Comparison of ENCODE assay signal across 11 cellular contexts in genomic region chr1:29974345-29974744, GRCh38.
DNase-seq lines count a peak whose midpoint lies in the region; ATAC-seq, FAIRE-seq and TF ChIP-seq lines count a peak whose summit lies in the region.
"Had no signal": no experiment of that assay in that cellular context is flagged by ENCODE, and none has a peak within 500 bp of the region (broad histone marks: within the 10 kb centered on the region; RNA-seq: fewer than 3 reads in every experiment).

No MANE protein-coding gene starts in this region.

- H3K27ac Mint-ChIP-seq in WTC11 = peak overlapping the region; percentile 98
- H3K27ac Mint-ChIP-seq: IgD-negative memory B cell had no signal

- peaks cover 22% of the 10 kb centered on the region for H3K27me3 Mint-ChIP-seq in WTC11 (ENCODE audit: low read depth)
- H3K27me3 Mint-ChIP-seq: IgD-negative memory B cell had no signal

- no peaks in the 10 kb centered on the region for H3K9me3 ChIP-seq in A549
- H3K9me3 ChIP-seq: esophagus squamous epithelium, ovary had no signal

- no peak for FAIRE-seq in A549 (lab: Jason Lieb, UNC)

- peak; percentile 44 to 69 for DNase-seq in A549 (ENCODE audit: low read depth in 1 of 2, low spot score in 1 of 2)
- peak; percentile 71 for DNase-seq in H7
- DNase-seq in WTC11 (ENCODE audit: low spot score) = no peak
- DNase-seq in iPS DF 4.7 (ENCODE audit: extremely low read depth, low spot score) = peak; percentile 75
- no peak for DNase-seq in DMS79 treated with DMSO at 0.1 percent for 48 hours (lab: John Stamatoyannopoulos, UW)
- DNase-seq in cortex of kidney (lab: John Stamatoyannopoulos, UW) = no peak
- no peak for DNase-seq in GM10266 (ENCODE audit: extremely low spot score)
- DNase-seq in stimulated activated naive CD4-positive, alpha-beta T cell treated with Interleukin-2 at 50 U/mL for 16 hours (lab: John Stamatoyannopoulos, UW) = no peak
- DNase-seq: esophagus squamous epithelium, ovary had no signal

- TF ChIP-seq CTCF in A549 (IDR thresholded peaks at IDR 0.05) = no peak
- no peak for TF ChIP-seq CTCF in WTC11 (IDR thresholded peaks at IDR 0.05)
- no peak for TF ChIP-seq CTCF in GM10266 (IDR thresholded peaks at IDR 0.05; ENCODE audit: control insufficient read depth, insufficient read depth, low read depth, missing control alignments)

- peak overlapping the region; percentile 35 to 71; a peak in 4 of 6 replicates for H3K27ac ChIP-seq in A549
- H3K27ac ChIP-seq: esophagus squamous epithelium, ovary had no signal

- peaks cover 53% of the 10 kb centered on the region for H3K4me1 Mint-ChIP-seq in WTC11

- H3K36me3 ChIP-seq in H7 (replicated peaks; ENCODE audit: control insufficient read depth, insufficient read depth, low read length) = no peaks in the 10 kb centered on the region
- H3K36me3 ChIP-seq: esophagus squamous epithelium, ovary had no signal

- peaks cover 10% of the 10 kb centered on the region for H3K36me3 Mint-ChIP-seq in WTC11
- H3K36me3 Mint-ChIP-seq: IgD-negative memory B cell had no signal

- ATAC-seq in A549 (peak; percentile 90 to 92), WTC11 (peak; percentile 74)

- POLR2A ChIA-PET in A549 (lab: Yijun Ruan, JAX) (no interaction called here), WTC11 (lab: Charles Lee) (no interaction called here)

- CTCF ChIA-PET in A549 (lab: Yijun Ruan, JAX) (no interaction called here), WTC11 (lab: Charles Lee) (no interaction called here)

- 0 out of 2 replicates have a peak overlapping the region, but pooled peaks have one; percentile 10 for H3K4me3 Mint-ChIP-seq in WTC11
- H3K4me3 Mint-ChIP-seq: IgD-negative memory B cell had no signal

- H3K4me1 ChIP-seq in A549 = peaks cover 29% of the 10 kb centered on the region
- H3K4me1 ChIP-seq: esophagus squamous epithelium had no signal

- 0% methylated on average over 1 of the region's 1 CpG for WGBS in A549 (ENCODE audit: missing lambda C conversion rate)

- no peak overlapping the region for H3K4me3 ChIP-seq in A549
- no peak overlapping the region for H3K4me3 ChIP-seq in H7 (ENCODE audit: insufficient read depth, low read depth, low read length)
- H3K4me3 ChIP-seq: esophagus squamous epithelium, ovary had no signal

- peaks cover 14% of the 10 kb centered on the region for H3K9me3 Mint-ChIP-seq in WTC11

- H3K4me2 ChIP-seq in A549 = peak overlapping the region; percentile 48

- no peak for TF ChIP-seq RAD21 in A549 (conservative IDR thresholded peaks at IDR 0.05 in 1 of 2, IDR thresholded peaks at IDR 0.05 in 1 of 2)

- H3K27me3 ChIP-seq in H7 (ENCODE audit: control insufficient read depth, insufficient read depth, low read length) = peaks cover 10% of the 10 kb centered on the region; the same call in 1 of the 2 replicates

- TF ChIP-seq EP300 in A549 (IDR thresholded peaks at IDR 0.05) = 0 out of 5 replicates have a peak, but pooled peaks of 1 of the 2 experiments have one; percentile 26

- no peak for TF ChIP-seq POLR2A in A549 (IDR thresholded peaks at IDR 0.05; ENCODE audit: low read length)

TF ChIP-seq in A549, 52 proteins besides CTCF, POLR2A, EP300 and RAD21 (continues in another document):
- TF ChIP-seq KDM5A (IDR thresholded peaks at IDR 0.05) (no peak), HOXB5 (CRISPR knock-in tag; IDR thresholded peaks at IDR 0.05) (no peak), BHLHE40 (IDR thresholded peaks at IDR 0.05; ENCODE audit: low read depth, low read length) (no peak), ESRRA (IDR thresholded peaks at IDR 0.05; ENCODE audit: borderline replicate concordance, low read length) (no peak), EHF (CRISPR knock-in tag; IDR thresholded peaks at IDR 0.05) (no peak), NR3C1 (IDR thresholded peaks at IDR 0.05) (no peak), FOSL2 (IDR thresholded peaks at IDR 0.05) (peak; percentile 61), FOSL2 (CRISPR knock-in tag; IDR thresholded peaks at IDR 0.05) (peak; percentile 85), NFE2L2 (conservative IDR thresholded peaks at IDR 0.05; ENCODE audit: low read length) (no peak), MAX (IDR thresholded peaks at IDR 0.05) (peak; percentile 25; the same call in 1 of the 2 replicates), PHF8 (IDR thresholded peaks at IDR 0.05; ENCODE audit: borderline replicate concordance, low read depth) (no peak), JUNB (IDR thresholded peaks at IDR 0.05) (peak; percentile 67), TFCP2L1 (CRISPR knock-in tag; IDR thresholded peaks at IDR 0.05) (no peak), HMGXB4 (CRISPR knock-in tag; IDR thresholded peaks at IDR 0.05; ENCODE audit: borderline replicate concordance) (no peak), SREBF2 (IDR thresholded peaks at IDR 0.05) (no peak), SMC3 (IDR thresholded peaks at IDR 0.05) (no peak), GATA3 (IDR thresholded peaks at IDR 0.05; ENCODE audit: borderline replicate concordance) (peak; percentile 52; the same call in 1 of the 2 replicates), HEYL (CRISPR knock-in tag; IDR thresholded peaks at IDR 0.05) (no peak), HOXB13 (CRISPR knock-in tag; IDR thresholded peaks at IDR 0.05; ENCODE audit: low read depth) (no peak)

TF ChIP-seq in WTC11, 78 proteins besides CTCF, POLR2A, EP300 and RAD21:
- TF ChIP-seq EMX1 (CRISPR knock-in tag; IDR thresholded peaks at IDR 0.05) (no peak), FOXJ3 (CRISPR knock-in tag; IDR thresholded peaks at IDR 0.05; ENCODE audit: borderline replicate concordance) (no peak), ZNF232 (CRISPR knock-in tag; IDR thresholded peaks at IDR 0.05) (no peak), SOX15 (CRISPR knock-in tag; IDR thresholded peaks at IDR 0.05) (no peak), PRRX2 (CRISPR knock-in tag; IDR thresholded peaks at IDR 0.05) (no peak), ATF2 (CRISPR knock-in tag; IDR thresholded peaks at IDR 0.05; ENCODE audit: borderline replicate concordance, low read depth) (no peak), TEAD1 (CRISPR knock-in tag; IDR thresholded peaks at IDR 0.05) (peak; percentile 46; the same call in 1 of the 2 replicates), NFE2L1 (CRISPR knock-in tag; IDR thresholded peaks at IDR 0.05) (peak; percentile 86), MLX (CRISPR knock-in tag; IDR thresholded peaks at IDR 0.05) (no peak)

Comparison
In these comparisons a context has a peak if more than half of its experiments do, and no peak if none do; other contexts are left out.
1. DNase-seq: peak in A549 (2 of 2), H7 (single experiment) and iPS DF 4.7 (single experiment); none in WTC11 (single experiment), DMS79 treated with DMSO at 0.1 percent for 48 hours (single experiment), cortex of kidney (single experiment), GM10266 (single experiment) and stimulated activated naive CD4-positive, alpha-beta T cell treated with Interleukin-2 at 50 U/mL for 16 hours (single experiment).
2. Of the 8 proteins assayed by ChIP-seq in both WTC11 and A549: peak only in WTC11: none; only in A549: MAX; in both: none; in neither: 7.